In the genomic region with DNA sequence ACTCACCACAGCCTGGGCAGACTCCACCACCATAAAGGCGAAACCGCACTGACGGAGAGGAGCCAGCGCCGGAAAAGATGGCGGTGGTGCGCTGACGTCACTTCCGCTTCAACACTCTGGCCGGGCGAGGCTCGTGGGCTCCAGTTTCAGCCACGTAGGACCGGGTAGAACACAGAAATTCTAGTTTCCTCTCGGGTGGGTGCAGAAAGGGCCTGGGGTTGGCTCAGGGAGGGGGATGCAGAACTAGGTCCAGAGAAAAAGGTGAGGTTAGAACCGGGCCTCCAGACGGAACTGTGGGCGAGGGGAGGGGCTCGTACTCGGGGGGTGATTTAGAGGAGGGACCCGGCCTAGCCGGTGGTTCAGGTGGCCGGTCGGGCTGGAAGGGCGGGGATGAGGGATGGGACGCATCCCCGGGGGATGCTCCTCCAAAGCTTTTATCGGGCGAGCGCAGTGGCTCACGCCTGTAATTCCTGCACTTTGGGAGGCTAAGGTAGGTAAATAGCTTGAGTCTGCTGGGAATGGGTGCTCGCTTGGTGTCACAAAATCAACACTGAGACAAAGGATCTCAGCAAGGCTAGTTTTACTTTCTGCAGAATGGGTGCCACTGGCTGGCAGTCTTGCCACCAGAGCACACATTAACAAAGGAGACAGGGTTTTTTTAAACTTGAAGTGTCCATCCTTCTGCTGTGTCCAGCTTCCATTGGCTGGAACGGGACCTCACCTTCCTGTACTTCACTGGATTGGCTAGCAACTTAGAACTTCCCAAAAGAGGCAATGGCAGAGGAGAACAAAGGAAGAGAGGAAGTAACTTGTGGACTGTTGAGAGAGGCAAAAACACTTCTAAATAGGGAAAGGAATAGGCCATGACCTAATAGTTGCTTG, we compare ENCODE assay signal across 8 cellular contexts. TPM values are rescaled to one million over a fixed set of nuclear protein-coding genes. Genes with fewer than 3 reads are reported as not detected.
DNase-seq lines count a peak whose midpoint lies in the region; ATAC-seq and TF ChIP-seq lines count a peak whose summit lies in the region.

A gene (minus strand): TSS at position 77 of the 882 bp plus-strand sequence. CDS start 1,776 bp downstream, outside the sequence.

- peaks cover 28% of the 10 kb centered on the region for H3K4me1 Mint-ChIP-seq in activated T-helper 1 cell treated with anti-CD3 and anti-CD28 coated beads, Interleukin-12 subunit alpha, Interleukin-12 subunit beta, Interleukin-2, Interleukin-4 antibody, amounts not matched to agents 30 ng/mL and 10 ng/mL and 1 ng/mL, durations not matched to agents 14 hours and 24 hours and 36 hours (ENCODE audit: low read depth)
- peaks cover 13 to 34% (median 25%) of the 10 kb centered on the region in 7 donors for H3K4me1 Mint-ChIP-seq in naive thymus-derived CD4-positive, alpha-beta T cell
- peaks cover 17% of the 10 kb centered on the region for H3K4me1 Mint-ChIP-seq in stimulated activated memory B cell treated with anti-CD40 and anti-IgM and Interleukin-4, amounts not matched to agents 10 μg/mL and 1 μg/mL and 100 μg/mL, for 72 hours

- peak; percentile 92 for DNase-seq in D341Med (ENCODE audit: low spot score)
- peak; percentile 95 for DNase-seq in Karpas-422
- DNase-seq in RPMI7951 (ENCODE audit: low read depth), result peak; percentile 89
- DNase-seq in activated T-helper 1 cell treated with anti-CD3 and anti-CD28 coated beads, Interleukin-12 subunit alpha, Interleukin-12 subunit beta, Interleukin-2, Interleukin-4 antibody, amounts not matched to agents 30 ng/mL and 10 ng/mL and 1 ng/mL, durations not matched to agents 14 hours and 24 hours and 36 hours (ENCODE audit: low spot score), result peak; percentile 80
- peak; percentile 91 to 92 for DNase-seq in fibroblast of lung (ENCODE audit: low read depth in 2 of 2)
- DNase-seq in naive thymus-derived CD4-positive, alpha-beta T cell, result peak; percentile 73 to 93 (median 89)

- peak within 1 kb of the TSS; percentile 99 for H3K27ac Mint-ChIP-seq in activated T-helper 1 cell treated with anti-CD3 and anti-CD28 coated beads, Interleukin-12 subunit alpha, Interleukin-12 subunit beta, Interleukin-2, Interleukin-4 antibody, amounts not matched to agents 30 ng/mL and 10 ng/mL and 1 ng/mL, durations not matched to agents 14 hours and 24 hours and 36 hours
- H3K27ac Mint-ChIP-seq in naive thymus-derived CD4-positive, alpha-beta T cell, result peak within 1 kb of the TSS; percentile 99 to 100 (median 100)
- H3K27ac Mint-ChIP-seq in stimulated activated memory B cell treated with anti-CD40 and anti-IgM and Interleukin-4, amounts not matched to agents 10 μg/mL and 1 μg/mL and 100 μg/mL, for 72 hours, result peak within 1 kb of the TSS; percentile 99

- CTCF ChIA-PET in naive thymus-derived CD4-positive, alpha-beta T cell (lab: Charles Lee), result interaction anchor here (0.6 to 1.0 kb wide), 3 partner anchors 174 to 890 kb away, joined by 3 to 4 read pairs (median 3); no protein-coding TSS in a partner anchor

- POLR2A ChIA-PET in naive thymus-derived CD4-positive, alpha-beta T cell (lab: Charles Lee), result interaction anchor here (0.5 to 2.3 kb wide), 9 partner anchors 36 to 206 kb away, joined by 3 to 20 read pairs (median 4); a partner anchor contains a TSS

- H3K27ac ChIP-seq in Karpas-422 (ENCODE audit: low read length) (peak within 1 kb of the TSS; percentile 72), fibroblast of lung (ENCODE audit: insufficient read depth, low read length) (peak within 1 kb of the TSS; percentile 94)
- peak within 1 kb of the TSS; percentile 89 for H3K27ac ChIP-seq in naive thymus-derived CD4-positive, alpha-beta T cell (ENCODE audit: low read depth, low read length)

- H2AFZ ChIP-seq in Karpas-422 (ENCODE audit: low read length) (peak within 1 kb of the TSS; percentile 93), fibroblast of lung (ENCODE audit: low read length) (peak within 1 kb of the TSS; percentile 94)

- H3K9me2 ChIP-seq in Karpas-422 (replicated peaks; ENCODE audit: insufficient read depth, low read length), result no peaks in the 10 kb centered on the region

- H3K9me3 Mint-ChIP-seq in activated T-helper 1 cell treated with anti-CD3 and anti-CD28 coated beads, Interleukin-12 subunit alpha, Interleukin-12 subunit beta, Interleukin-2, Interleukin-4 antibody, amounts not matched to agents 30 ng/mL and 10 ng/mL and 1 ng/mL, durations not matched to agents 14 hours and 24 hours and 36 hours, result peaks cover 4% of the 10 kb centered on the region
- H3K9me3 Mint-ChIP-seq in naive thymus-derived CD4-positive, alpha-beta T cell, result peaks cover 0 to 12% (median 4%) of the 10 kb centered on the region in 11 donors
- peaks cover 3% of the 10 kb centered on the region for H3K9me3 Mint-ChIP-seq in stimulated activated memory B cell treated with anti-CD40 and anti-IgM and Interleukin-4, amounts not matched to agents 10 μg/mL and 1 μg/mL and 100 μg/mL, for 72 hours

- H3K27me3 ChIP-seq in Karpas-422 (ENCODE audit: low read length), result no peaks in the 10 kb centered on the region
- no peaks in the 10 kb centered on the region for H3K27me3 ChIP-seq in fibroblast of lung (ENCODE audit: control insufficient read depth, insufficient read depth, low read length)
- no peaks in the 10 kb centered on the region for H3K27me3 ChIP-seq in naive thymus-derived CD4-positive, alpha-beta T cell (ENCODE audit: control insufficient read depth in 2 of 2, insufficient read depth in 2 of 2, low read length in 2 of 2)

- intact Hi-C loops in activated T-helper 1 cell treated with anti-CD3 and anti-CD28 coated beads, Interleukin-12 subunit alpha, Interleukin-12 subunit beta, Interleukin-2, Interleukin-4 antibody, amounts not matched to agents 30 ng/mL and 10 ng/mL and 1 ng/mL, durations not matched to agents 14 hours and 24 hours and 36 hours (cut with micrococcal nuclease), result loop anchor here (1.0 to 10.0 kb wide), 13 partner anchors 37 to 485 kb away; a partner anchor contains a TSS
- intact Hi-C loops in naive thymus-derived CD4-positive, alpha-beta T cell (cut with micrococcal nuclease), result loop anchor here (1.0 to 10.0 kb wide), 15 partner anchors 35 to 789 kb away; a partner anchor contains a TSS

- peaks cover 42% of the 10 kb centered on the region for H3K79me2 ChIP-seq in Karpas-422 (ENCODE audit: low read length)
- peaks cover 17% of the 10 kb centered on the region for H3K79me2 ChIP-seq in fibroblast of lung (ENCODE audit: control insufficient read depth, insufficient read depth, low read length)

- no peaks in the 10 kb centered on the region for H4K20me1 ChIP-seq in Karpas-422 (ENCODE audit: insufficient read depth, low read depth, low read length)
- no peaks in the 10 kb centered on the region for H4K20me1 ChIP-seq in fibroblast of lung (ENCODE audit: control insufficient read depth, extremely low read depth, insufficient read depth, low read length)

- H3K4me2 ChIP-seq in Karpas-422 (ENCODE audit: low read depth, low read length, poor library complexity, severe bottlenecking), result peak within 1 kb of the TSS; percentile 77
- peak within 1 kb of the TSS; percentile 93 for H3K4me2 ChIP-seq in fibroblast of lung (ENCODE audit: extremely low read depth, insufficient read depth, low read length)

- peak within 1 kb of the TSS; percentile 91 for H3K4me3 ChIP-seq in Karpas-422 (ENCODE audit: low read length)
- peak within 1 kb of the TSS; percentile 67 to 85 (median 79) for H3K4me3 ChIP-seq in fibroblast of lung (replicated peaks in 1 of 4; ENCODE audit: control extremely low read depth in 1 of 4, insufficient read depth in 1 of 4, low read depth in 3 of 4, low read length in 4 of 4)
- H3K4me3 ChIP-seq in naive thymus-derived CD4-positive, alpha-beta T cell (ENCODE audit: low read length), result peak within 1 kb of the TSS; percentile 96

- H3K4me1 ChIP-seq in Karpas-422 (ENCODE audit: low read length) (peaks cover 16% of the 10 kb centered on the region), fibroblast of lung (ENCODE audit: control insufficient read depth, extremely low read depth, insufficient read depth, low read length) (no peaks in the 10 kb centered on the region)
- H3K4me1 ChIP-seq in naive thymus-derived CD4-positive, alpha-beta T cell (ENCODE audit: control insufficient read depth in 2 of 2, insufficient read depth in 2 of 2, low read length in 2 of 2), result peaks cover 12 to 13% of the 10 kb centered on the region in 2 donors

- H3K9ac ChIP-seq in Karpas-422 (ENCODE audit: low read length) (peak within 1 kb of the TSS; percentile 91), fibroblast of lung (ENCODE audit: insufficient read depth, low read length) (peak within 1 kb of the TSS; percentile 88)

- no peaks in the 10 kb centered on the region for H3K27me3 Mint-ChIP-seq in activated T-helper 1 cell treated with anti-CD3 and anti-CD28 coated beads, Interleukin-12 subunit alpha, Interleukin-12 subunit beta, Interleukin-2, Interleukin-4 antibody, amounts not matched to agents 30 ng/mL and 10 ng/mL and 1 ng/mL, durations not matched to agents 14 hours and 24 hours and 36 hours (ENCODE audit: insufficient read depth)
- peaks cover 0 to 4% (median 0%) of the 10 kb centered on the region in 5 donors for H3K27me3 Mint-ChIP-seq in naive thymus-derived CD4-positive, alpha-beta T cell
- H3K27me3 Mint-ChIP-seq in stimulated activated memory B cell treated with anti-CD40 and anti-IgM and Interleukin-4, amounts not matched to agents 10 μg/mL and 1 μg/mL and 100 μg/mL, for 72 hours, result no peaks in the 10 kb centered on the region

- ATAC-seq in GM21619 (IDR thresholded peaks at IDR 0.05; ENCODE audit: unreplicated experiment), result peak; percentile 61
- ATAC-seq in naive thymus-derived CD4-positive, alpha-beta T cell, result peak; percentile 94
- ATAC-seq in stimulated activated memory B cell treated with anti-CD40 and anti-IgM and Interleukin-4, amounts not matched to agents 10 μg/mL and 1 μg/mL and 100 μg/mL, for 72 hours, result peak; percentile 95

- TF ChIP-seq CTCF in fibroblast of lung (conservative IDR thresholded peaks at IDR 0.05 in 1 of 2, IDR thresholded peaks at IDR 0.05 in 1 of 2; ENCODE audit: low read depth in 1 of 2, low read length in 2 of 2), result no peak

- H3K9me3 ChIP-seq in Karpas-422 (ENCODE audit: low read length) (no peaks in the 10 kb centered on the region), fibroblast of lung (ENCODE audit: control insufficient read depth, insufficient read depth, low read depth, low read length) (no peaks in the 10 kb centered on the region)
- no peaks in the 10 kb centered on the region for H3K9me3 ChIP-seq in naive thymus-derived CD4-positive, alpha-beta T cell (ENCODE audit: control insufficient read depth in 2 of 3, low read length in 3 of 3)

- peaks cover 37% of the 10 kb centered on the region for H3K36me3 Mint-ChIP-seq in activated T-helper 1 cell treated with anti-CD3 and anti-CD28 coated beads, Interleukin-12 subunit alpha, Interleukin-12 subunit beta, Interleukin-2, Interleukin-4 antibody, amounts not matched to agents 30 ng/mL and 10 ng/mL and 1 ng/mL, durations not matched to agents 14 hours and 24 hours and 36 hours (ENCODE audit: low read depth)
- peaks cover 0 to 43% (median 20%) of the 10 kb centered on the region in 5 donors for H3K36me3 Mint-ChIP-seq in naive thymus-derived CD4-positive, alpha-beta T cell
- peaks cover 31% of the 10 kb centered on the region for H3K36me3 Mint-ChIP-seq in stimulated activated memory B cell treated with anti-CD40 and anti-IgM and Interleukin-4, amounts not matched to agents 10 μg/mL and 1 μg/mL and 100 μg/mL, for 72 hours

- H3K36me3 ChIP-seq in Karpas-422 (ENCODE audit: insufficient read depth, low read length) (peaks cover 27% of the 10 kb centered on the region), fibroblast of lung (ENCODE audit: control insufficient read depth, insufficient read depth, low read length) (peaks cover 11% of the 10 kb centered on the region)
- H3K36me3 ChIP-seq in naive thymus-derived CD4-positive, alpha-beta T cell (ENCODE audit: control insufficient read depth in 2 of 3, insufficient read depth in 3 of 3, low read length in 3 of 3), result peaks cover 8 to 29% (median 16%) of the 10 kb centered on the region in 3 experiments

- H3K4me3 Mint-ChIP-seq in activated T-helper 1 cell treated with anti-CD3 and anti-CD28 coated beads, Interleukin-12 subunit alpha, Interleukin-12 subunit beta, Interleukin-2, Interleukin-4 antibody, amounts not matched to agents 30 ng/mL and 10 ng/mL and 1 ng/mL, durations not matched to agents 14 hours and 24 hours and 36 hours, result peak within 1 kb of the TSS; percentile 100
- H3K4me3 Mint-ChIP-seq in naive thymus-derived CD4-positive, alpha-beta T cell, result peak within 1 kb of the TSS; percentile 96 to 100 (median 99)
- peak within 1 kb of the TSS; percentile 100 for H3K4me3 Mint-ChIP-seq in stimulated activated memory B cell treated with anti-CD40 and anti-IgM and Interleukin-4, amounts not matched to agents 10 μg/mL and 1 μg/mL and 100 μg/mL, for 72 hours

RNA-seq across cellular contexts. Expression of the gene that starts here (rescaled TPM):
- 16.1 and 35.2 TPM in 2 replicates for total RNA-seq in Karpas-422 (2014; rRNA removed; shearing (Covaris generic); ENCODE audit: low replicate concordance)
- 9.0 and 19.2 TPM in 2 replicates for total RNA-seq in RPMI7951 (2014; rRNA removed; shearing (Covaris generic))
- 33.2 and 36.7 TPM in 2 replicates for total RNA-seq in activated T-helper 1 cell treated with anti-CD3 and anti-CD28 coated beads, Interleukin-12 subunit alpha, Interleukin-12 subunit beta, Interleukin-2, Interleukin-4 antibody, amounts not matched to agents 30 ng/mL and 10 ng/mL and 1 ng/mL, durations not matched to agents 14 hours and 24 hours and 36 hours
- total RNA-seq in fibroblast of lung, result 52.6 and 53.5 TPM in 2 replicates
- polyA plus RNA-seq in fibroblast of lung, result 26.7 and 34.1 TPM in 2 replicates
- polyA plus RNA-seq in fibroblast of lung (2012), result 23.3 and 32.7 TPM in 2 replicates
- polyA minus RNA-seq in fibroblast of lung (ENCODE audit: low replicate concordance), result 8.0 and 39.7 TPM in 2 replicates
- total RNA-seq in naive thymus-derived CD4-positive, alpha-beta T cell, result 10 to 100 TPM; 35.9 to 72.5 (median 42.3) TPM
- 10 to 100 TPM; 17.0 to 23.0 TPM for polyA plus RNA-seq in naive thymus-derived CD4-positive, alpha-beta T cell

Comparison
In these comparisons a context has a peak if more than half of its experiments do, and no peak if none do; other contexts are left out.
1. Peak in every context shown above with its lines: DNase-seq, ATAC-seq, H3K4me3 ChIP-seq and H3K27ac ChIP-seq.